Comparison of ENCODE assay signal across 15 cellular contexts in the genomic region with DNA sequence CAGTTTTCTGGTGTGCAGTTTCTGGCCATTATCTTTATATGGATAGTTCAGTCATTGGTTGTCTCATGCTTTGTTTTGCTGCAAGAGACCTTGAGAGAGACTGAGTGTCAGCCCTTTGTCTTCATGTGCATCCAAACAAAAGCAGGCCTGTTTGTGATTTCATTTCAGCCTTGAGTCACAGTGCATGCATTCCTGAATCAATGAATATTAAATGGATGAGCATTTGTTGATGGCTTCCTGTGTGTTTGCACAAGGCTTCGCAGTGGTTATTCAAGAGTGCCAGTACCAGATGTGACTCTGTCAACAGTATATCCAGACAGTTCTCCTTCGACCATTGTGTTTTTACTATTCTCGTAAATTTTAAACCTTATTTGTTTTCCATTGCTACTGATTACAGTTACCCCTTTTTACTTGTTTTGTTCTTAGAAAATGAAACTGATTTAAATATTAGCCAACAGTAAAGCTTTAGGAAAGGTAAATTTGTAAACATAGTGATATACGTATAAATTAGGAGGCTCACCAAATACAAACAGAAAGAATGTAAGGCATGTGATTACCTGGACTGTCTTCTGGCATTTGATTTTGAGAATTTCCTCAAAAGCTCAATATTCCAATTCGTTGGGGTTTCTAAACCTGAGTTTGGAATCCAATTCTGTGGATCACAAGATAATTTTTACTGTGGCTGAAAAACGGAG.
DNase-seq lines count a peak whose midpoint lies in the region; ATAC-seq and TF ChIP-seq lines count a peak whose summit lies in the region.
"Had no signal": no experiment of that assay in that cellular context is flagged by ENCODE, and none has a peak within 500 bp of the region (broad histone marks: within the 10 kb centered on the region; RNA-seq: fewer than 3 reads in every experiment).

No MANE protein-coding gene starts in this region.

- peak; percentile 23 for DNase-seq in BE2C
- DNase-seq in NCI-H1930 (lab: John Stamatoyannopoulos, UW): peak; percentile 41 to 66
- DNase-seq in astrocyte of the hippocampus (ENCODE audit: low read depth, low spot score): peak; percentile 63
- peak; percentile 53 for DNase-seq in islet precursor cell
- DNase-seq in HT-29 (ENCODE audit: low spot score): no peak
- DNase-seq in osteocyte (ENCODE audit: extremely low spot score, unreplicated experiment): no peak
- DNase-seq in activated CD8-positive, alpha-beta memory T cell treated with anti-CD3 and anti-CD28 coated beads, Interleukin-2, amount 50 U/mL, for 4 hours: no peak
- DNase-seq: activated CD8-positive, alpha-beta T cell treated with anti-CD3 and anti-CD28 coated beads for 36 hours; activated naive CD4-positive, alpha-beta T cell treated with anti-CD3 and anti-CD28 coated beads for 36 hours; cerebellar nuclear complex; NCI-H1105; stimulated activated CD4-positive, alpha-beta T cell treated with anti-CD3 and anti-CD28 coated beads, Interleukin-15, amount 100 ng/mL, for 24 hours; T-helper 9 cell had no signal

- no peaks in the 10 kb centered on the region for H3K36me3 Mint-ChIP-seq in osteocyte (ENCODE audit: unreplicated experiment)

- no peaks in the 10 kb centered on the region for H3K27me3 ChIP-seq in BE2C

- no peak overlapping the region for H3K27ac Mint-ChIP-seq in osteocyte (ENCODE audit: unreplicated experiment)
- H3K27ac Mint-ChIP-seq: activated CD8-positive, alpha-beta T cell treated with anti-CD3 and anti-CD28 coated beads for 36 hours; activated naive CD4-positive, alpha-beta T cell treated with anti-CD3 and anti-CD28 coated beads for 36 hours had no signal

- no peak overlapping the region for H3K4me3 Mint-ChIP-seq in osteocyte (ENCODE audit: unreplicated experiment)
- H3K4me3 Mint-ChIP-seq: activated CD8-positive, alpha-beta T cell treated with anti-CD3 and anti-CD28 coated beads for 36 hours; activated naive CD4-positive, alpha-beta T cell treated with anti-CD3 and anti-CD28 coated beads for 36 hours had no signal

- H3K4me1 ChIP-seq in BE2C: peaks cover 4% of the 10 kb centered on the region; the same call in 1 of the 2 replicates

- H3K4me1 Mint-ChIP-seq in osteocyte (ENCODE audit: unreplicated experiment): no peaks in the 10 kb centered on the region

- H3K9me3 Mint-ChIP-seq in osteocyte (ENCODE audit: unreplicated experiment): no peaks in the 10 kb centered on the region

- H3K9me3 ChIP-seq in BE2C: no peaks in the 10 kb centered on the region

- ATAC-seq in HG03108 (IDR thresholded peaks at IDR 0.05; ENCODE audit: unreplicated experiment): no peak
- ATAC-seq: activated CD8-positive, alpha-beta T cell treated with anti-CD3 and anti-CD28 coated beads for 36 hours; left lobe of liver had no signal

- H3K4me3 ChIP-seq in BE2C (ENCODE audit: low read depth, low read length): peak overlapping the region; percentile 28

- TF ChIP-seq CTCF in BE2C (IDR thresholded peaks at IDR 0.05; ENCODE audit: low read depth, low read length) (no peak), osteocyte (IDR thresholded peaks at IDR 0.05) (no peak)

- no peaks in the 10 kb centered on the region for H3K36me3 ChIP-seq in BE2C

- H3K27me3 Mint-ChIP-seq in osteocyte (ENCODE audit: unreplicated experiment): peaks cover 11% of the 10 kb centered on the region
- H3K27me3 Mint-ChIP-seq: activated CD8-positive, alpha-beta T cell treated with anti-CD3 and anti-CD28 coated beads for 36 hours had no signal

Comparison
In these comparisons a context has a peak if more than half of its experiments do, and no peak if none do; other contexts are left out.
1. DNase-seq: peak in BE2C (single experiment), NCI-H1930 (2 of 2), astrocyte of the hippocampus (single experiment) and islet precursor cell (single experiment); none in HT-29 (single experiment), osteocyte (single experiment) and activated CD8-positive, alpha-beta memory T cell treated with anti-CD3 and anti-CD28 coated beads, Interleukin-2, amount 50 U/mL, for 4 hours (single experiment).